ENCODE assay signal across 21 cellular contexts in the genomic region with DNA sequence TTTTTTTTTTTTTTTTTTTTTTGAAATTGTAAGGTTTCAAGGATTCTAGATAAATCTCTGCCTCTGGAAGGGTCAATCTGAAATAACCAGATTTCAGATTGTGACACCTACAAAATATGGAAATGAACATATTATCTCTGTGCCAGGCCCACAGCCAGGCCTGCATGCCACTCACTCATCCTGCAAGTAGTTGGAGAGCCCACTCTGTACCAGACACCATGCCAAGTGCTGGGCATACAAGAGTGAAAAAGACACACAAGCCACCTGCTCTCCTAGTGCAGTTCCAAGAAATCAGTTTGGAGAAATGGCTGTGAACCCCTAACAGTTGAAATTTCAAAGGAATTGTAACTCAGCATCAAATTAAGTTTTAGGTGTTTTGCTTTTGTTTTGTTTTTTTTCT.
A peak's percentile ranks its signal among the peaks of the same experiment; 100 is the strongest.
DNase-seq lines count a peak whose midpoint lies in the region; ATAC-seq and TF ChIP-seq lines count a peak whose summit lies in the region.
"Had no signal": no experiment of that assay in that cellular context is flagged by ENCODE, and none has a peak within 500 bp of the region (broad histone marks: within the 10 kb centered on the region; RNA-seq: fewer than 3 reads in every experiment).

No MANE protein-coding gene starts in this region.

- no peaks in the 10 kb centered on the region for H3K9me3 ChIP-seq in thyroid gland
- H3K9me3 ChIP-seq: A549, MG63, SJCRH30 had no signal

- peak; percentile 87 for ATAC-seq in Right ventricle myocardium inferior
- ATAC-seq: A549, K562, Panc1 had no signal

- no peaks in the 10 kb centered on the region for H3K36me3 ChIP-seq in thyroid gland
- H3K36me3 ChIP-seq: MG63, SJCRH30 had no signal

- TF ChIP-seq CTCF in thyroid gland (IDR thresholded peaks at IDR 0.05) (no peak), CD14-positive monocyte (IDR thresholded peaks at IDR 0.05) (no peak)

- no peak overlapping the region for H3K27ac ChIP-seq in thyroid gland
- H3K27ac ChIP-seq: A549, GM23248, SJCRH30 had no signal

- H3K27ac Mint-ChIP-seq in CD14-positive monocyte = no peak overlapping the region
- H3K27ac Mint-ChIP-seq: B cell; CD4-positive, CD25-positive, alpha-beta regulatory T cell; H9; HFFc6 had no signal

- no peaks in the 10 kb centered on the region for H3K27me3 ChIP-seq in thyroid gland
- H3K27me3 ChIP-seq: MG63, SJCRH30 had no signal

- TF ChIP-seq POLR2A in thyroid gland (IDR thresholded peaks at IDR 0.05) = no peak

- peaks cover 6 to 11% of the 10 kb centered on the region in 2 donors for H3K4me1 ChIP-seq in thyroid gland
- H3K4me1 ChIP-seq: A549 had no signal

- H3K9me3 Mint-ChIP-seq in CD14-positive monocyte = no peaks in the 10 kb centered on the region
- H3K9me3 Mint-ChIP-seq: CD4-positive, CD25-positive, alpha-beta regulatory T cell; H9; HFFc6 had no signal

- H3K27me3 Mint-ChIP-seq in CD14-positive monocyte (ENCODE audit: low read depth in 3 of 3) = peaks cover 4 to 7% (median 4%) of the 10 kb centered on the region in 3 donors

- H3K4me3 ChIP-seq in thyroid gland (replicated peaks in 1 of 3) = no peak overlapping the region
- H3K4me3 ChIP-seq: A549, GM23248, K562, MG63, SJCRH30 had no signal

- no peak overlapping the region for H3K4me3 Mint-ChIP-seq in CD14-positive monocyte
- H3K4me3 Mint-ChIP-seq: B cell; CD4-positive, CD25-positive, alpha-beta regulatory T cell; H9; HFFc6 had no signal

- H3K4me1 Mint-ChIP-seq in CD14-positive monocyte = peaks cover 2% of the 10 kb centered on the region
- H3K4me1 Mint-ChIP-seq: B cell had no signal

- DNase-seq in Right ventricle myocardium inferior (ENCODE audit: missing footprints) = no peak
- no peak for DNase-seq in cardiac septum (ENCODE audit: low spot score)
- peak; percentile 13 for DNase-seq in NCI-H446 treated with DMSO at 0.1 percent for 48 hours (lab: John Stamatoyannopoulos, UW)
- DNase-seq in cerebellum (ENCODE audit: low spot score) = peak; percentile 39
- DNase-seq in thyroid gland = peak; percentile 53 to 68
- no peak for DNase-seq in ecto neural progenitor cell (ENCODE audit: low spot score)
- no peak for DNase-seq in CD14-positive monocyte (ENCODE audit: low spot score)
- DNase-seq in stimulated activated CD4-positive, alpha-beta T cell treated with anti-CD3 and anti-CD28 coated beads, Interleukin-4, amount 100 ng/mL, for 24 hours = no peak
- DNase-seq: CD4-positive, CD25-positive, alpha-beta regulatory T cell; GDM1; H9; HFFc6; MG63; NCI-H146; NCI-H2081; SJCRH30 had no signal

- no peaks in the 10 kb centered on the region for H3K36me3 Mint-ChIP-seq in CD14-positive monocyte
- H3K36me3 Mint-ChIP-seq: CD4-positive, CD25-positive, alpha-beta regulatory T cell had no signal

- intact Hi-C loops in Right ventricle myocardium inferior (cut with DNase I) (loop anchor here (2.0 to 10.0 kb wide), 5 partner anchors 48 to 1052 kb away; no protein-coding TSS in a partner anchor), cardiac septum (cut with DNase I) (loop anchor here (5.0 kb wide), 3 partner anchors 687 to 832 kb away; no protein-coding TSS in a partner anchor), thyroid gland (cut with DNase I) (loop anchor here (5.0 kb wide), 1 partner anchor 832 kb away; no protein-coding TSS in a partner anchor), CD14-positive monocyte (cut with micrococcal nuclease) (no loop called here)

Comparison
In these comparisons a context has a peak if more than half of its experiments do, and no peak if none do; other contexts are left out.
1. DNase-seq: peak in NCI-H446 treated with DMSO at 0.1 percent for 48 hours (single experiment), cerebellum (single experiment) and thyroid gland (2 of 2); none in Right ventricle myocardium inferior (single experiment), cardiac septum (single experiment), ecto neural progenitor cell (single experiment), CD14-positive monocyte (single experiment) and stimulated activated CD4-positive, alpha-beta T cell treated with anti-CD3 and anti-CD28 coated beads, Interleukin-4, amount 100 ng/mL, for 24 hours (single experiment).
2. intact Hi-C loops: an anchor here in Right ventricle myocardium inferior (2.0 to 10.0 kb wide), cardiac septum (5.0 kb wide) and thyroid gland (5.0 kb wide); none called in CD14-positive monocyte.